In the genomic region with DNA sequence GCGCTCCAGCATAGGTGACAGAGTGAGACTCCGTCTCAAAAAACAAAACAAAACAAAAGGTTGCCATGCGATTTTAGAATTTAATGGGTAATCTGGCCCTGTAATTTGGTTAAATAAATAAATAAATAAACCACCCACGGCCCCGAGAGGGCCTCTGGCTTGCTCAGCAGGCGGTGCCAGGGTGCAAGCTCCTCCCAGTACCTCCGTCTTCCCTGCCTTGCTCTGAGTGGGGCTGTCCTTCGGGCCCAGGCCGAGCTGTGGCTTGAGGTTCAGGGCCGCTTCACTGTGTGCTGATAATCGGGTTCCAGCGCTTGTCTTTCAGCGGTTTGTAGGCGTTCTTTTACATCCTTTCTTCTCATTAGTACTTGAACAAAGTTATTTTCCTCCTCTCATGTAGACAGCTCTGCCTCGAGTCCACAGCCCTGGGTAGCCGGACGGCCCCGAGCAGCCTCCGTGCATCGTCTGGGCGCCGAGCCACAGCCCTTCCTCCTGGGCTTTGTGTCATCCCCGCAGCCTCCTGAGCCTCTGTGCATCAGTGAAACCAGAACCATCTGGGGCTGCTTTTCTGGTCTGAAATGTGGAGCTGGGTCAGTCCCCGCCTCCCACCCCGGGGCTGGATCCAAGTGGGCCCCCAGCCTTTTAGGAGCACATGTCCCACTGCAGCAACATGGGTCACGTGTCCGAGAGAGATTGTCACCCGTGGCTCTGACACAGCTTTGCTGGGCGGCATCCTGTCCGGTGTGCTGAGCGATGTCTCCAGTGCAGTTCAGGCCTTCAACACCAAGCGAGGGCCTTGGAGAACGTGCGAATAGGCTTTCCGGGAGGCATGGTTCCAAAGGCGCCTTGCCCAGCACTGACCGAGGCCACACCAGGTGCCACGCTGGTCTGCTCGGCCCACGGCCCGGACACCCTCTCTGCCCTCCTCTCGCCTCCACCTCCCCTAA, we compare ENCODE assay signal across 8 cellular contexts.
DNase-seq lines count a peak whose midpoint lies in the region; ATAC-seq and TF ChIP-seq lines count a peak whose summit lies in the region.

No MANE protein-coding gene starts in this region.

- peak overlapping the region; percentile 51 for H3K4me3 Mint-ChIP-seq in CD4-positive, alpha-beta T cell
- no peak overlapping the region for H3K4me3 Mint-ChIP-seq in progenitor cell of endocrine pancreas (ENCODE audit: low read depth)

- no peak overlapping the region for H2BK5ac ChIP-seq in mesendoderm (ENCODE audit: low read length)

- no TSS peak for BruUV-seq in PC-9 (replicated peaks; lab: Mats Ljungman, UMichigan)

- POLR2A ChIA-PET in CD4-positive, alpha-beta T cell (lab: Charles Lee), result interaction anchor here (0.5 to 2.2 kb wide), 7 partner anchors 13 to 155 kb away, joined by 3 to 14 read pairs (median 6); no protein-coding TSS in a partner anchor
- POLR2A ChIA-PET in RWPE1 (lab: Yijun Ruan, JAX; ENCODE audit: low non-redundant PET) (no interaction called here), PC-9 (lab: Charles Lee; ENCODE audit: unreplicated experiment) (no interaction called here)

- H3K4me2 ChIP-seq in fibroblast of lung (ENCODE audit: extremely low read depth, insufficient read depth, low read length), result peak overlapping the region; percentile 32
- H3K4me2 ChIP-seq in PC-9, result no peak overlapping the region
- no peak overlapping the region for H3K4me2 ChIP-seq in mesendoderm (ENCODE audit: low read length)

- peaks cover 12% of the 10 kb centered on the region for H3K36me3 Mint-ChIP-seq in CD4-positive, alpha-beta T cell (ENCODE audit: low read depth)
- peaks cover 16% of the 10 kb centered on the region for H3K36me3 Mint-ChIP-seq in progenitor cell of endocrine pancreas (ENCODE audit: insufficient read depth)

- intact Hi-C loops in CD4-positive, alpha-beta T cell (cut with DNase I, micrococcal nuclease), result loop anchor here (5.0 kb wide), 3 partner anchors 42 to 72 kb away; no protein-coding TSS in a partner anchor
- intact Hi-C loops in PC-9 (cut with micrococcal nuclease; ENCODE audit: unreplicated experiment), result loop anchor here (2.0 to 5.0 kb wide), 4 partner anchors 23 to 217 kb away; no protein-coding TSS in a partner anchor

- H4K8ac ChIP-seq in mesendoderm (ENCODE audit: low read depth, low read length), result no peak overlapping the region

- H3K27me3 ChIP-seq in CD4-positive, alpha-beta T cell (ENCODE audit: control insufficient read depth, insufficient read depth, low read length), result no peaks in the 10 kb centered on the region
- H3K27me3 ChIP-seq in fibroblast of lung (ENCODE audit: control insufficient read depth, insufficient read depth, low read length) (no peaks in the 10 kb centered on the region), PC-9 (ENCODE audit: insufficient read depth, low read depth) (no peaks in the 10 kb centered on the region), mesendoderm (ENCODE audit: insufficient read depth, low read length, poor library complexity) (no peaks in the 10 kb centered on the region)

- H3K27ac ChIP-seq in CD4-positive, alpha-beta T cell (ENCODE audit: low read depth, low read length), result no peak overlapping the region
- H3K27ac ChIP-seq in RWPE1 (peak overlapping the region; percentile 91), fibroblast of lung (ENCODE audit: insufficient read depth, low read length) (peak overlapping the region; percentile 99), PC-9 (no peak overlapping the region), mesendoderm (ENCODE audit: low read depth, low read length) (no peak overlapping the region)

- peak overlapping the region; percentile 47 for H3K27ac Mint-ChIP-seq in CD4-positive, alpha-beta T cell
- peak overlapping the region; percentile 41 for H3K27ac Mint-ChIP-seq in progenitor cell of endocrine pancreas

- no peaks in the 10 kb centered on the region for H4K20me1 ChIP-seq in fibroblast of lung (ENCODE audit: control insufficient read depth, extremely low read depth, insufficient read depth, low read length)
- H4K20me1 ChIP-seq in PC-9 (ENCODE audit: insufficient read depth), result no peaks in the 10 kb centered on the region

- H3K18ac ChIP-seq in mesendoderm (ENCODE audit: low read length), result no peak overlapping the region

- H3K23ac ChIP-seq in mesendoderm (ENCODE audit: low read length), result no peak overlapping the region

- H2AFZ ChIP-seq in fibroblast of lung (ENCODE audit: low read length) (no peak overlapping the region), PC-9 (no peak overlapping the region)

- H3K79me2 ChIP-seq in fibroblast of lung (ENCODE audit: control insufficient read depth, insufficient read depth, low read length) (no peaks in the 10 kb centered on the region), PC-9 (ENCODE audit: low read depth) (no peaks in the 10 kb centered on the region), mesendoderm (ENCODE audit: control insufficient read depth, insufficient read depth, low read length) (no peaks in the 10 kb centered on the region)

- CTCF ChIA-PET in CD4-positive, alpha-beta T cell (lab: Charles Lee), result interaction anchor here (1.4 kb wide), 1 partner anchor 60 kb away, joined by 3 read pairs; no protein-coding TSS in a partner anchor
- CTCF ChIA-PET in RWPE1 (lab: Yijun Ruan, JAX), result no interaction called here
- CTCF ChIA-PET in PC-9 (lab: Charles Lee), result no interaction called here

- no peak overlapping the region for H2BK15ac ChIP-seq in mesendoderm (replicated peaks; ENCODE audit: low read depth)

- peaks cover 8% of the 10 kb centered on the region for H3F3A ChIP-seq in PC-9 (ENCODE audit: insufficient read depth, low read depth)

- H3K9me3 Mint-ChIP-seq in CD4-positive, alpha-beta T cell, result no peaks in the 10 kb centered on the region
- H3K9me3 Mint-ChIP-seq in progenitor cell of endocrine pancreas (ENCODE audit: low read depth), result no peaks in the 10 kb centered on the region

- no peak for ATAC-seq in CD4-positive, alpha-beta T cell (ENCODE audit: poor library complexity)
- ATAC-seq in GM21447 (IDR thresholded peaks at IDR 0.05; ENCODE audit: unreplicated experiment), result no peak

- no peak overlapping the region for H4K5ac ChIP-seq in mesendoderm (ENCODE audit: low read length)

- H3K4me1 ChIP-seq in fibroblast of lung (ENCODE audit: control insufficient read depth, extremely low read depth, insufficient read depth, low read length) (peaks cover 19% of the 10 kb centered on the region), PC-9 (replicated peaks; ENCODE audit: insufficient read depth) (peaks cover 8% of the 10 kb centered on the region), mesendoderm (ENCODE audit: control insufficient read depth, low read depth, low read length) (peaks cover 2% of the 10 kb centered on the region)

- H3K9me2 ChIP-seq in PC-9 (ENCODE audit: insufficient read depth), result no peaks in the 10 kb centered on the region

- H3K27me3 Mint-ChIP-seq in CD4-positive, alpha-beta T cell, result no peaks in the 10 kb centered on the region
- peaks cover 2% of the 10 kb centered on the region for H3K27me3 Mint-ChIP-seq in progenitor cell of endocrine pancreas

- H3K56ac ChIP-seq in mesendoderm (ENCODE audit: low read length), result no peak overlapping the region

- peak overlapping the region in 1 of 4 experiments; percentile 58 for H3K4me3 ChIP-seq in fibroblast of lung (replicated peaks in 1 of 4; ENCODE audit: control extremely low read depth in 1 of 4, insufficient read depth in 1 of 4, low read depth in 3 of 4, low read length in 4 of 4)
- no peak overlapping the region for H3K4me3 ChIP-seq in PC-9
- no peak overlapping the region for H3K4me3 ChIP-seq in mesendoderm (ENCODE audit: low read length)

- WGBS in mesendoderm (ENCODE audit: extremely low coverage, insufficient coverage, low lambda C conversion rate), result no CpG with 5 or more reads among the region's 42 CpGs

- no peak for DNase-seq in CD4-positive, alpha-beta T cell
- DNase-seq in RWPE1 (ENCODE audit: low spot score), result no peak
- peak; percentile 72 to 77 for DNase-seq in fibroblast of lung (ENCODE audit: low read depth in 2 of 2)
- no peak for DNase-seq in progenitor cell of endocrine pancreas (ENCODE audit: low spot score, unreplicated experiment)
- no peak for DNase-seq in PC-9
- no peak for DNase-seq in activated CD4-positive, CD25-positive, alpha-beta regulatory T cell (lab: John Stamatoyannopoulos, UW)
- no peak for DNase-seq in mesendoderm

- H3K36me3 ChIP-seq in fibroblast of lung (ENCODE audit: control insufficient read depth, insufficient read depth, low read length) (no peaks in the 10 kb centered on the region), PC-9 (ENCODE audit: low read depth) (no peaks in the 10 kb centered on the region), mesendoderm (ENCODE audit: control insufficient read depth, insufficient read depth, low read length) (no peaks in the 10 kb centered on the region)

- no peak overlapping the region for H3K4ac ChIP-seq in mesendoderm (ENCODE audit: low read depth, low read length)

- peaks cover 35% of the 10 kb centered on the region for H3K4me1 Mint-ChIP-seq in CD4-positive, alpha-beta T cell (ENCODE audit: low read depth)
- peaks cover 11% of the 10 kb centered on the region for H3K4me1 Mint-ChIP-seq in progenitor cell of endocrine pancreas (ENCODE audit: low read depth)

- TF ChIP-seq CTCF in CD4-positive, alpha-beta T cell (IDR thresholded peaks at IDR 0.05), result no peak
- TF ChIP-seq CTCF in RWPE1 (conservative IDR thresholded peaks at IDR 0.05; ENCODE audit: low read depth) (no peak), fibroblast of lung (conservative IDR thresholded peaks at IDR 0.05 in 1 of 2, IDR thresholded peaks at IDR 0.05 in 1 of 2; ENCODE audit: low read depth in 1 of 2, low read length in 2 of 2) (no peak), progenitor cell of endocrine pancreas (IDR thresholded peaks at IDR 0.05; ENCODE audit: unreplicated experiment) (no peak), PC-9 (conservative IDR thresholded peaks at IDR 0.05) (no peak)

- no peak overlapping the region for H2AK5ac ChIP-seq in mesendoderm (ENCODE audit: low read length)

- H3K9me3 ChIP-seq in CD4-positive, alpha-beta T cell (ENCODE audit: control insufficient read depth, low read length), result no peaks in the 10 kb centered on the region
- no peaks in the 10 kb centered on the region for H3K9me3 ChIP-seq in fibroblast of lung (ENCODE audit: control insufficient read depth, insufficient read depth, low read depth, low read length)
- no peaks in the 10 kb centered on the region for H3K9me3 ChIP-seq in PC-9 (ENCODE audit: insufficient read depth, low read depth)

- no peaks in the 10 kb centered on the region for H3K79me1 ChIP-seq in mesendoderm (ENCODE audit: low read length)

- H2BK120ac ChIP-seq in mesendoderm (ENCODE audit: low read depth, low read length), result no peak overlapping the region

- H3K9ac ChIP-seq in fibroblast of lung (ENCODE audit: insufficient read depth, low read length) (peak overlapping the region; percentile 39), mesendoderm (ENCODE audit: low read length) (no peak overlapping the region)

Comparison
In these comparisons a context has a peak if more than half of its experiments do, and no peak if none do; other contexts are left out.
1. DNase-seq: peak in fibroblast of lung (2 of 2); none in CD4-positive, alpha-beta T cell (0 of 10), RWPE1 (single experiment), progenitor cell of endocrine pancreas (single experiment), PC-9 (0 of 2), activated CD4-positive, CD25-positive, alpha-beta regulatory T cell (0 of 4) and mesendoderm (single experiment).
2. H3K27ac ChIP-seq: peak in RWPE1 (single experiment) and fibroblast of lung (single experiment); none in CD4-positive, alpha-beta T cell (single experiment), PC-9 (single experiment) and mesendoderm (single experiment).